In genomic region chr2:160493227-160494028, GRCh38 we compare ENCODE assay signal across 7 cellular contexts.
DNase-seq lines count a peak whose midpoint lies in the region; ATAC-seq lines count a peak whose summit lies in the region.

TSS of gene RBMS1 (minus strand) at chr2:160493807. CDS start at chr2:160493363, 444 bp downstream.

- peak; percentile 24 for DNase-seq in NCI-H128 (lab: John Stamatoyannopoulos, UW; ENCODE audit: unreplicated experiment)
- peak; percentile 41 for DNase-seq in activated CD4-positive, alpha-beta T cell treated with anti-CD3 and anti-CD28 coated beads for 1 hour
- DNase-seq in stimulated activated CD4-positive, alpha-beta T cell treated with anti-CD3 and anti-CD28 coated beads, Interleukin-1b, Interleukin-23, amount 100 ng/mL, for 48 hours: peak; percentile 45

- H3K27me3 ChIP-seq in layer of hippocampus (ENCODE audit: control insufficient read depth, insufficient read depth, low read length): peaks cover 2% of the 10 kb centered on the region

- ATAC-seq in GM21381 (IDR thresholded peaks at IDR 0.05; ENCODE audit: unreplicated experiment) (peak; percentile 50), GM19463 (IDR thresholded peaks at IDR 0.05; ENCODE audit: unreplicated experiment) (no peak)

- H3K27ac ChIP-seq in cingulate gyrus (ENCODE audit: low read depth, low read length) (peak within 1 kb of the TSS; percentile 21), layer of hippocampus (ENCODE audit: low read depth, low read length) (peak within 1 kb of the TSS; percentile 52)
